Comparison of ENCODE assay signal across 29 cellular contexts in the genomic region with DNA sequence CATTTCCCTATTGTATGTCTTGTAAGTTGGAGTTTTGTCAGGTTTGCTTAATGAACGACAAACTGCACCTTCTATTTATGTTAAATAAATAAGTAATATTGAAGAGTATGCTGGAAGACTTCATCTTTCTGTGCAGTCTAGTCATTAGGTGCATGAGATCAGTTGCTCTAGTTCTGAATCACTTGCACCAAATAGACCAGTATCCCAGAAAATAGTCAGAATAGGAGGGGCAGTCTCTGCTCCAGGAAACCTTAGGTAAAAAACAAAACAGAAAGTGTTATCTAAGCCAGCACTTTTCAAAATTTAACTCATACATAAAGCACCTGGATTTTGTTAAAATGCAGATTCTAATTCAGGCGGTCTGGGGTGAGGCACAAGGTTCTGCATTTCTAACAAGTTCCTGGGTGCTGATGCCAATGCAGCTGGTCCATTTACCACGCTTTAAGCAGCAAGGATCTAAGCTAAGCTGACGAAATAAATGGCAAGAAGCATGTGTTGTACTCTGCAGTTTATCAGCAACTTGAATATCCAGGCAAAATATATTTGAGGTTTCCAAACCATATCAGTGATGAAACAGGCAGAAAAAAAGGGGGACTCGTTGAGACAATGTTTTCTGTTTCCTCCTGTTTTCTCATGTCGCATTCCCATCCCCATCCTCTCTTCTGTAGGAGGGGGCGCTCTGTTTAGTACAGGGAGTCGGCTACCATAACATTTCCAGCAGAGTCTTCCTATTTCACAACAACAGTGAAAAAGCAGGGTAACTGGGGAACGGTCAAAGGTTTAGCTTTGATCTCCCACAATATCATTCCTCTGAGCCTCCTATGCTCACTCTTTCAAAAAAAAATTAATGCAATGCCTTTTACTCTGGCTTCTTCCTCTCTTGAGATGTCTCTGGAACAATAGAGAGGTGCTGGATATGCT.
DNase-seq lines count a peak whose midpoint lies in the region; FAIRE-seq and TF ChIP-seq lines count a peak whose summit lies in the region.
"Had no signal": no experiment of that assay in that cellular context is flagged by ENCODE, and none has a peak within 500 bp of the region (broad histone marks: within the 10 kb centered on the region; RNA-seq: fewer than 3 reads in every experiment).

No MANE protein-coding gene starts in this region.

- H3K9me3 Mint-ChIP-seq in endothelial cell (ENCODE audit: unreplicated experiment) = no peaks in the 10 kb centered on the region
- H3K9me3 Mint-ChIP-seq: activated B cell treated with CpG ODN at 0.5 μM for 24 hours; activated naive CD8-positive, alpha-beta T cell treated with anti-CD3 and anti-CD28 coated beads, Interleukin-2, amount 10 ng/mL, durations not matched to agents 7 days and 5 days; memory B cell had no signal

- H3K4me1 Mint-ChIP-seq in endothelial cell (ENCODE audit: unreplicated experiment) = peaks cover 8% of the 10 kb centered on the region

- no peak overlapping the region for H3K27ac Mint-ChIP-seq in endothelial cell (ENCODE audit: unreplicated experiment)
- H3K27ac Mint-ChIP-seq: activated B cell treated with CpG ODN at 0.5 μM for 24 hours; activated naive CD8-positive, alpha-beta T cell treated with anti-CD3 and anti-CD28 coated beads, Interleukin-2, amount 10 ng/mL, durations not matched to agents 7 days and 5 days; B cell; CD4-positive, alpha-beta memory T cell; memory B cell had no signal

- no peak overlapping the region for H3K4me3 Mint-ChIP-seq in endothelial cell (ENCODE audit: unreplicated experiment)
- H3K4me3 Mint-ChIP-seq: activated B cell treated with CpG ODN at 0.5 μM for 24 hours; activated naive CD8-positive, alpha-beta T cell treated with anti-CD3 and anti-CD28 coated beads, Interleukin-2, amount 10 ng/mL, durations not matched to agents 7 days and 5 days; B cell; CD4-positive, alpha-beta memory T cell; memory B cell had no signal

- no peak overlapping the region for H3K4me3 ChIP-seq in choroid plexus epithelial cell (ENCODE audit: low read depth, low read length)
- H3K4me3 ChIP-seq: esophagus muscularis mucosa, smooth muscle cell, suprapubic skin, upper lobe of left lung had no signal

- H3K27me3 Mint-ChIP-seq in endothelial cell (ENCODE audit: unreplicated experiment) = peaks cover 6% of the 10 kb centered on the region

- DNase-seq in AG09319 (ENCODE audit: extremely low read depth, low read depth) (peak; percentile 30), NCI-H460 (ENCODE audit: extremely low read depth, low read depth) (peak; percentile 16), choroid plexus epithelial cell (ENCODE audit: low read depth) (peak; percentile 45), iPS-NIHi11 (ENCODE audit: low spot score) (peak; percentile 17), HTR-8/SVneo (ENCODE audit: insufficient read length, low spot score) (no peak), GM19238 (ENCODE audit: insufficient read length, low spot score) (no peak), NCI-H82 treated with DMSO at 0.1 percent for 48 hours (lab: John Stamatoyannopoulos, UW; ENCODE audit: unreplicated experiment) (no peak), endothelial cell (ENCODE audit: low spot score) (no peak)
- DNase-seq: activated B cell treated with CpG ODN at 0.5 μM for 24 hours; activated gamma-delta T cell treated with Interleukin-2 at 50 U/mL for 16 hours; activated naive CD8-positive, alpha-beta T cell treated with anti-CD3 and anti-CD28 coated beads, Interleukin-2, amount 10 ng/mL, durations not matched to agents 7 days and 5 days; activated T-cell treated with anti-CD3 and anti-CD28 coated beads, Interleukin-2, amount 50 U/mL, for 48 hours; caudate nucleus; CD4-positive, alpha-beta memory T cell; cortex of kidney; hippocampal formation; NCI-H1436 treated with DMSO at 0.1 percent for 48 hours; NCI-H226; NCI-H69; stimulated activated CD4-positive, alpha-beta T cell treated with anti-CD3 and anti-CD28 coated beads, Interleukin-1b, Interleukin-23, amount 100 ng/mL, for 48 hours; stimulated activated naive CD4-positive, alpha-beta T cell treated with Interleukin-2 at 50 U/mL for 16 hours; upper lobe of left lung had no signal

- FAIRE-seq in HTR-8/SVneo (lab: Jason Lieb, UNC) = no peak
- FAIRE-seq: GM18507, H54 had no signal

- TF ChIP-seq CTCF in AG09319 (IDR thresholded peaks at IDR 0.05; ENCODE audit: low read depth, low read length) (no peak; the same call in 1 of the 2 replicates), choroid plexus epithelial cell (conservative IDR thresholded peaks at IDR 0.05; ENCODE audit: low read depth, low read length) (no peak), endothelial cell (IDR thresholded peaks at IDR 0.05; ENCODE audit: unreplicated experiment) (no peak)

- no peaks in the 10 kb centered on the region for H3K36me3 Mint-ChIP-seq in endothelial cell (ENCODE audit: low read depth, unreplicated experiment)
- H3K36me3 Mint-ChIP-seq: activated naive CD8-positive, alpha-beta T cell treated with anti-CD3 and anti-CD28 coated beads, Interleukin-2, amount 10 ng/mL, durations not matched to agents 7 days and 5 days; CD4-positive, alpha-beta memory T cell; memory B cell had no signal

Comparison
In these comparisons a context has a peak if more than half of its experiments do, and no peak if none do; other contexts are left out.
1. DNase-seq: peak in AG09319 (single experiment), NCI-H460 (single experiment), choroid plexus epithelial cell (single experiment) and iPS-NIHi11 (single experiment); none in HTR-8/SVneo (single experiment), GM19238 (single experiment), NCI-H82 treated with DMSO at 0.1 percent for 48 hours (single experiment) and endothelial cell (single experiment).